In genomic region chr4:53676402-53676871, GRCh38 we compare ENCODE assay signal across 13 cellular contexts.
DNase-seq lines count a peak whose midpoint lies in the region; ATAC-seq, FAIRE-seq and TF ChIP-seq lines count a peak whose summit lies in the region.
"Had no signal": no experiment of that assay in that cellular context is flagged by ENCODE, and none has a peak within 500 bp of the region (broad histone marks: within the 10 kb centered on the region; RNA-seq: fewer than 3 reads in every experiment).

No MANE protein-coding gene starts in this region.

- ATAC-seq in pancreas = peak in 3 of 4 donors; percentile 10 to 52 (median 27)
- ATAC-seq: activated naive CD4-positive, alpha-beta T cell treated with anti-CD3 and anti-CD28 coated beads, Interleukin-2, amount 50 U/mL, for 72 hours had no signal

- no peak overlapping the region for H3K27ac ChIP-seq in pancreas

- no peaks in the 10 kb centered on the region for H3K4me1 Mint-ChIP-seq in activated naive CD4-positive, alpha-beta T cell treated with anti-CD3 and anti-CD28 coated beads, Interleukin-2, amount 10 ng/mL, durations not matched to agents 7 days and 5 days
- H3K4me1 Mint-ChIP-seq: activated CD4-positive, alpha-beta memory T cell treated with anti-CD3 and anti-CD28 coated beads, Interleukin-2, amount 10 ng/mL, durations not matched to agents 7 days and 5 days; nephron progenitor cell had no signal

- DNase-seq in AML-193 (lab: John Stamatoyannopoulos, UW) = peak; percentile 10 to 25
- peak; percentile 35 for DNase-seq in OCI-M1 (lab: John Stamatoyannopoulos, UW)
- DNase-seq in fibroblast of mammary gland (ENCODE audit: low read depth) = peak; percentile 94
- no peak for DNase-seq in pancreas
- no peak for DNase-seq in dedifferentiated amniotic fluid mesenchymal stem cell (ENCODE audit: extremely low spot score)
- no peak for DNase-seq in H7
- no peak for DNase-seq in activated naive CD4-positive, alpha-beta T cell treated with anti-CD3 and anti-CD28 coated beads, Interleukin-2, amount 10 ng/mL, durations not matched to agents 7 days and 5 days
- no peak for DNase-seq in DMS53 (lab: John Stamatoyannopoulos, UW)
- DNase-seq: activated CD4-positive, alpha-beta memory T cell treated with anti-CD3 and anti-CD28 coated beads, Interleukin-2, amount 10 ng/mL, durations not matched to agents 7 days and 5 days; NCI-H774; nephron progenitor cell had no signal

- intact Hi-C loops in pancreas (cut with DNase I) = no loop called here

- no peak for TF ChIP-seq CTCF in fibroblast of mammary gland (conservative IDR thresholded peaks at IDR 0.05; ENCODE audit: control insufficient read depth, insufficient read depth, low read depth, low read length)
- TF ChIP-seq CTCF in pancreas (IDR thresholded peaks at IDR 0.05) = no peak

- H3K4me3 ChIP-seq in fibroblast of mammary gland (ENCODE audit: control insufficient read depth, low read depth, low read length) (no peak overlapping the region), pancreas (no peak overlapping the region), H7 (ENCODE audit: insufficient read depth, low read depth, low read length) (no peak overlapping the region)

- no peaks in the 10 kb centered on the region for H3K27me3 Mint-ChIP-seq in activated naive CD4-positive, alpha-beta T cell treated with anti-CD3 and anti-CD28 coated beads, Interleukin-2, amount 10 ng/mL, durations not matched to agents 7 days and 5 days

- no peaks in the 10 kb centered on the region for H3K9me3 ChIP-seq in pancreas

- no peak overlapping the region for H3K4me3 Mint-ChIP-seq in activated naive CD4-positive, alpha-beta T cell treated with anti-CD3 and anti-CD28 coated beads, Interleukin-2, amount 10 ng/mL, durations not matched to agents 7 days and 5 days
- H3K4me3 Mint-ChIP-seq: activated CD4-positive, alpha-beta memory T cell treated with anti-CD3 and anti-CD28 coated beads, Interleukin-2, amount 10 ng/mL, durations not matched to agents 7 days and 5 days; nephron progenitor cell; T-helper 1 cell treated with Interleukin-12 subunit alpha and Interleukin-12 subunit beta and Interleukin-4 antibody, amounts not matched to agents 30 μg/mL and 1 μg/mL, for 36 hours had no signal

- H3K27me3 ChIP-seq in pancreas (no peaks in the 10 kb centered on the region), H7 (ENCODE audit: control insufficient read depth, insufficient read depth, low read length) (no peaks in the 10 kb centered on the region)

- no peaks in the 10 kb centered on the region for H3K36me3 Mint-ChIP-seq in activated naive CD4-positive, alpha-beta T cell treated with anti-CD3 and anti-CD28 coated beads, Interleukin-2, amount 10 ng/mL, durations not matched to agents 7 days and 5 days
- H3K36me3 Mint-ChIP-seq: activated naive CD4-positive, alpha-beta T cell treated with anti-CD3 and anti-CD28 coated beads, Interleukin-2, amount 50 U/mL, for 72 hours had no signal

- H3K4me1 ChIP-seq in pancreas = peaks cover 2 to 20% (median 8%) of the 10 kb centered on the region in 3 donors

- H3K27ac Mint-ChIP-seq in activated naive CD4-positive, alpha-beta T cell treated with anti-CD3 and anti-CD28 coated beads, Interleukin-2, amount 10 ng/mL, durations not matched to agents 7 days and 5 days = no peak overlapping the region
- H3K27ac Mint-ChIP-seq: activated CD4-positive, alpha-beta memory T cell treated with anti-CD3 and anti-CD28 coated beads, Interleukin-2, amount 10 ng/mL, durations not matched to agents 7 days and 5 days; activated naive CD4-positive, alpha-beta T cell treated with anti-CD3 and anti-CD28 coated beads, Interleukin-2, amount 50 U/mL, for 72 hours; nephron progenitor cell; T-helper 1 cell treated with Interleukin-12 subunit alpha and Interleukin-12 subunit beta and Interleukin-4 antibody, amounts not matched to agents 30 μg/mL and 1 μg/mL, for 36 hours had no signal

- no peaks in the 10 kb centered on the region for H3K36me3 ChIP-seq in pancreas
- no peaks in the 10 kb centered on the region for H3K36me3 ChIP-seq in H7 (replicated peaks; ENCODE audit: control insufficient read depth, insufficient read depth, low read length)

- H3K9me3 Mint-ChIP-seq in activated naive CD4-positive, alpha-beta T cell treated with anti-CD3 and anti-CD28 coated beads, Interleukin-2, amount 10 ng/mL, durations not matched to agents 7 days and 5 days = no peaks in the 10 kb centered on the region
- H3K9me3 Mint-ChIP-seq: activated CD4-positive, alpha-beta memory T cell treated with anti-CD3 and anti-CD28 coated beads, Interleukin-2, amount 10 ng/mL, durations not matched to agents 7 days and 5 days; T-helper 1 cell treated with Interleukin-12 subunit alpha and Interleukin-12 subunit beta and Interleukin-4 antibody, amounts not matched to agents 30 μg/mL and 1 μg/mL, for 36 hours had no signal

- CTCF ChIA-PET in activated naive CD4-positive, alpha-beta T cell treated with anti-CD3 and anti-CD28 coated beads, Interleukin-2, amount 10 ng/mL, durations not matched to agents 7 days and 5 days (lab: Charles Lee) = no interaction called here

- FAIRE-seq in pancreas (lab: Jason Lieb, UNC) = no peak

- 63 to 75% methylated on average over 1 of the region's 1 CpG for WGBS in pancreas, 2 donors

Comparison
In these comparisons a context has a peak if more than half of its experiments do, and no peak if none do; other contexts are left out.
1. DNase-seq: peak in AML-193 (2 of 2), OCI-M1 (single experiment) and fibroblast of mammary gland (single experiment); none in pancreas (0 of 6), dedifferentiated amniotic fluid mesenchymal stem cell (single experiment), H7 (single experiment), activated naive CD4-positive, alpha-beta T cell treated with anti-CD3 and anti-CD28 coated beads, Interleukin-2, amount 10 ng/mL, durations not matched to agents 7 days and 5 days (single experiment) and DMS53 (single experiment).